Comparison of ENCODE assay signal across 16 cellular contexts in the genomic region with DNA sequence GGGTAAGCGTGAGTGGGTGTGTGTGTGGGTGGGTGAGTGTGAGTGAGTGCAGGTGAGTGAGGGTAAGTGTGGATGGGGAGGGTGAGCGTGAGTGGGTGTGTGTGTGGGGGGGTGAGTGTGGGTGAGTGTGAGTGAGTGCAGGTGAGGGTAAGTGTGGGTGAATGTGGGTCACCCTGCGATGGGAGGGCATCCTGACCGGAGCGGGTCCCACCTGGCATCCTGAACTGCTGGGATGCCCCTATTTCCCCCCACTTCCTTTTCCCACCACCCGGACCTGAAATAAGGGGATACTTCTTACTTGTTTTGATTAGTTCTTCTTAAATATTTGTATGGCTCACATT. TPM values are rescaled to one million over a fixed set of nuclear protein-coding genes. Genes with fewer than 3 reads are reported as not detected.
DNase-seq lines count a peak whose midpoint lies in the region; ATAC-seq and TF ChIP-seq lines count a peak whose summit lies in the region.
"Had no signal": no experiment of that assay in that cellular context is flagged by ENCODE, and none has a peak within 500 bp of the region (broad histone marks: within the 10 kb centered on the region; RNA-seq: fewer than 3 reads in every experiment).

No MANE protein-coding gene starts in this region.

- H3K4me1 ChIP-seq in naive thymus-derived CD4-positive, alpha-beta T cell (ENCODE audit: control insufficient read depth in 2 of 2, insufficient read depth in 2 of 2, low read length in 2 of 2), result no peaks in the 10 kb centered on the region
- H3K4me1 ChIP-seq in upper lobe of right lung (no peaks in the 10 kb centered on the region), A673 (ENCODE audit: insufficient read depth, low read length, poor library complexity, severe bottlenecking) (no peaks in the 10 kb centered on the region)
- H3K4me1 ChIP-seq in CD8-positive, alpha-beta T cell (ENCODE audit: insufficient read depth, low read length), result no peaks in the 10 kb centered on the region
- H3K4me1 ChIP-seq: BE2C had no signal

- H3K4me3 ChIP-seq in naive thymus-derived CD4-positive, alpha-beta T cell (ENCODE audit: low read length), result no peak overlapping the region
- no peak overlapping the region for H3K4me3 ChIP-seq in upper lobe of right lung
- H3K4me3 ChIP-seq in A673 (ENCODE audit: low read depth, low read length, poor library complexity, severe bottlenecking), result no peak overlapping the region
- no peak overlapping the region for H3K4me3 ChIP-seq in CD8-positive, alpha-beta T cell (ENCODE audit: low read depth, low read length)

- H3K4me3 Mint-ChIP-seq in stimulated activated naive CD8-positive, alpha-beta T cell treated with anti-CD3 and anti-CD28 coated beads, Interleukin-15, amount 100 ng/mL, for 72 hours, result no peak overlapping the region
- no peak overlapping the region for H3K4me3 Mint-ChIP-seq in central memory CD8-positive, alpha-beta T cell
- H3K4me3 Mint-ChIP-seq in naive thymus-derived CD4-positive, alpha-beta T cell, result no peak overlapping the region
- no peak overlapping the region for H3K4me3 Mint-ChIP-seq in CD8-positive, alpha-beta T cell
- H3K4me3 Mint-ChIP-seq: CD4-positive, alpha-beta memory T cell had no signal

- no peak overlapping the region for H3K27ac ChIP-seq in naive thymus-derived CD4-positive, alpha-beta T cell (ENCODE audit: low read depth, low read length)
- no peak overlapping the region for H3K27ac ChIP-seq in upper lobe of right lung
- no peak overlapping the region for H3K27ac ChIP-seq in A673 (ENCODE audit: low read depth, low read length, poor library complexity, severe bottlenecking)
- no peak overlapping the region for H3K27ac ChIP-seq in CD8-positive, alpha-beta T cell (ENCODE audit: low read depth, low read length)
- H3K27ac ChIP-seq: C4-2B had no signal

- peaks cover 7% of the 10 kb centered on the region for H3K27me3 Mint-ChIP-seq in stimulated activated naive CD8-positive, alpha-beta T cell treated with anti-CD3 and anti-CD28 coated beads, Interleukin-15, amount 100 ng/mL, for 72 hours
- H3K27me3 Mint-ChIP-seq in central memory CD8-positive, alpha-beta T cell, result peaks cover 29% of the 10 kb centered on the region
- H3K27me3 Mint-ChIP-seq in naive thymus-derived CD4-positive, alpha-beta T cell, result peaks cover 0 to 16% (median 11%) of the 10 kb centered on the region in 5 donors
- peaks cover 8% of the 10 kb centered on the region for H3K27me3 Mint-ChIP-seq in CD8-positive, alpha-beta T cell (ENCODE audit: low read depth)

- no peaks in the 10 kb centered on the region for H3K27me3 ChIP-seq in naive thymus-derived CD4-positive, alpha-beta T cell (ENCODE audit: control insufficient read depth in 2 of 2, insufficient read depth in 2 of 2, low read length in 2 of 2)
- H3K27me3 ChIP-seq in upper lobe of right lung (peaks cover 9% of the 10 kb centered on the region), A673 (replicated peaks; ENCODE audit: insufficient read depth, low read depth, low read length, poor library complexity) (no peaks in the 10 kb centered on the region)
- no peaks in the 10 kb centered on the region for H3K27me3 ChIP-seq in CD8-positive, alpha-beta T cell (ENCODE audit: insufficient read depth, low read length)
- H3K27me3 ChIP-seq: BE2C had no signal

- TF ChIP-seq CTCF in upper lobe of right lung (IDR thresholded peaks at IDR 0.05) (no peak), A673 (conservative IDR thresholded peaks at IDR 0.05; ENCODE audit: low read depth, low read length) (no peak)
- no peak for TF ChIP-seq CTCF in CD8-positive, alpha-beta T cell (IDR thresholded peaks at IDR 0.05)

- POLR2A ChIA-PET in naive thymus-derived CD4-positive, alpha-beta T cell (lab: Charles Lee), result no interaction called here
- POLR2A ChIA-PET in A673 (lab: Charles Lee; ENCODE audit: low non-redundant PET), result no interaction called here
- POLR2A ChIA-PET in CD8-positive, alpha-beta T cell (lab: Charles Lee), result no interaction called here

- peak; percentile 31 for ATAC-seq in stimulated activated naive CD8-positive, alpha-beta T cell treated with anti-CD3 and anti-CD28 coated beads, Interleukin-15, amount 100 ng/mL, for 72 hours
- no peak for ATAC-seq in stimulated activated naive CD8-positive, alpha-beta T cell treated with anti-CD3 and anti-CD28 coated beads, Interleukin-15, Interleukin-2, amounts not matched to agents 100 U/mL and 50 U/mL, for 24 hours
- ATAC-seq in central memory CD8-positive, alpha-beta T cell (replicated peaks; ENCODE audit: extremely low read depth, poor library complexity, severe bottlenecking), result no peak
- ATAC-seq in naive thymus-derived CD4-positive, alpha-beta T cell, result peak; percentile 27
- peak; percentile 7 for ATAC-seq in upper lobe of right lung
- ATAC-seq in CD8-positive, alpha-beta T cell, result no peak
- ATAC-seq: HCT116 had no signal

- BruUV-seq in A673 (replicated peaks; lab: Mats Ljungman, UMichigan), result no TSS peak

- CTCF ChIA-PET in naive thymus-derived CD4-positive, alpha-beta T cell (lab: Charles Lee), result no interaction called here
- CTCF ChIA-PET in A673 (lab: Charles Lee), result no interaction called here
- CTCF ChIA-PET in CD8-positive, alpha-beta T cell (lab: Charles Lee), result no interaction called here

- peaks cover 5% of the 10 kb centered on the region for H3K36me3 Mint-ChIP-seq in central memory CD8-positive, alpha-beta T cell (ENCODE audit: insufficient read depth)
- no peaks in the 10 kb centered on the region for H3K36me3 Mint-ChIP-seq in naive thymus-derived CD4-positive, alpha-beta T cell
- H3K36me3 Mint-ChIP-seq in CD8-positive, alpha-beta T cell, result no peaks in the 10 kb centered on the region
- H3K36me3 Mint-ChIP-seq: CD4-positive, alpha-beta memory T cell had no signal

- H3K9me3 ChIP-seq in naive thymus-derived CD4-positive, alpha-beta T cell (ENCODE audit: control insufficient read depth in 2 of 3, low read length in 3 of 3), result no peaks in the 10 kb centered on the region
- no peaks in the 10 kb centered on the region for H3K9me3 ChIP-seq in upper lobe of right lung
- no peaks in the 10 kb centered on the region for H3K9me3 ChIP-seq in A673 (ENCODE audit: low read depth, low read length, poor library complexity, severe bottlenecking)
- no peaks in the 10 kb centered on the region for H3K9me3 ChIP-seq in CD8-positive, alpha-beta T cell (ENCODE audit: low read length)
- H3K9me3 ChIP-seq: BE2C had no signal

- no peaks in the 10 kb centered on the region for H3K36me3 ChIP-seq in naive thymus-derived CD4-positive, alpha-beta T cell (ENCODE audit: control insufficient read depth in 2 of 3, insufficient read depth in 3 of 3, low read length in 3 of 3)
- H3K36me3 ChIP-seq in upper lobe of right lung (no peaks in the 10 kb centered on the region), A673 (ENCODE audit: insufficient read depth, low read length, poor library complexity, severe bottlenecking) (no peaks in the 10 kb centered on the region)
- H3K36me3 ChIP-seq in CD8-positive, alpha-beta T cell (ENCODE audit: insufficient read depth, low read length), result no peaks in the 10 kb centered on the region
- H3K36me3 ChIP-seq: BE2C had no signal

- H3K4me1 Mint-ChIP-seq in stimulated activated naive CD8-positive, alpha-beta T cell treated with anti-CD3 and anti-CD28 coated beads, Interleukin-15, amount 100 ng/mL, for 72 hours, result no peaks in the 10 kb centered on the region
- H3K4me1 Mint-ChIP-seq in central memory CD8-positive, alpha-beta T cell, result peaks cover 6% of the 10 kb centered on the region
- H3K4me1 Mint-ChIP-seq in naive thymus-derived CD4-positive, alpha-beta T cell, result peaks cover 0 to 3% (median 0%) of the 10 kb centered on the region in 7 donors
- no peaks in the 10 kb centered on the region for H3K4me1 Mint-ChIP-seq in CD8-positive, alpha-beta T cell (ENCODE audit: low read depth)
- H3K4me1 Mint-ChIP-seq: CD4-positive, alpha-beta memory T cell had no signal

- DNase-seq in stimulated activated naive CD8-positive, alpha-beta T cell treated with anti-CD3 and anti-CD28 coated beads, Interleukin-15, amount 100 ng/mL, for 72 hours, result no peak
- DNase-seq in stimulated activated naive CD8-positive, alpha-beta T cell treated with anti-CD3 and anti-CD28 coated beads, Interleukin-15, Interleukin-2, amounts not matched to agents 100 U/mL and 50 U/mL, for 24 hours, result no peak
- DNase-seq in central memory CD8-positive, alpha-beta T cell (ENCODE audit: low spot score in 2 of 2), result no peak
- no peak for DNase-seq in naive thymus-derived CD4-positive, alpha-beta T cell
- DNase-seq in upper lobe of right lung, result no peak
- DNase-seq in A673 (ENCODE audit: low spot score), result no peak
- DNase-seq in hypothalamus (lab: John Stamatoyannopoulos, UW), result no peak
- no peak for DNase-seq in CD8-positive, alpha-beta T cell
- DNase-seq: BE2C; CD4-positive, alpha-beta memory T cell; COR-L47; DMS153; DND-41; GDM1 had no signal

- no peak overlapping the region for H3K27ac Mint-ChIP-seq in stimulated activated naive CD8-positive, alpha-beta T cell treated with anti-CD3 and anti-CD28 coated beads, Interleukin-15, amount 100 ng/mL, for 72 hours
- peak overlapping the region; percentile 49 for H3K27ac Mint-ChIP-seq in central memory CD8-positive, alpha-beta T cell (ENCODE audit: low read depth)
- no peak overlapping the region for H3K27ac Mint-ChIP-seq in naive thymus-derived CD4-positive, alpha-beta T cell
- no peak overlapping the region for H3K27ac Mint-ChIP-seq in CD8-positive, alpha-beta T cell
- H3K27ac Mint-ChIP-seq: CD4-positive, alpha-beta memory T cell had no signal

- H3K9me3 Mint-ChIP-seq in stimulated activated naive CD8-positive, alpha-beta T cell treated with anti-CD3 and anti-CD28 coated beads, Interleukin-15, amount 100 ng/mL, for 72 hours, result peaks cover 7 to 17% of the 10 kb centered on the region in 2 donors
- H3K9me3 Mint-ChIP-seq in central memory CD8-positive, alpha-beta T cell, result peaks cover 14% of the 10 kb centered on the region
- peaks cover 0 to 13% (median 0%) of the 10 kb centered on the region in 11 donors for H3K9me3 Mint-ChIP-seq in naive thymus-derived CD4-positive, alpha-beta T cell
- no peaks in the 10 kb centered on the region for H3K9me3 Mint-ChIP-seq in CD8-positive, alpha-beta T cell

- intact Hi-C loops in naive thymus-derived CD4-positive, alpha-beta T cell (cut with micrococcal nuclease), result no loop called here
- intact Hi-C loops in upper lobe of right lung (cut with DNase I) (no loop called here), A673 (cut with micrococcal nuclease; ENCODE audit: unreplicated experiment) (no loop called here)
- intact Hi-C loops in CD8-positive, alpha-beta T cell (cut with DNase I, micrococcal nuclease), result no loop called here

RNA-seq across cellular contexts. Expression of a gene that starts 49.5 kb away (rescaled TPM):
- 10 to 100 TPM in 4 of 5 experiments, 1 to 10 TPM in 1; 9.6 to 15.1 (median 11.0) TPM for total RNA-seq in naive thymus-derived CD4-positive, alpha-beta T cell
- 10 to 100 TPM; 11.2 to 16.7 TPM for polyA plus RNA-seq in naive thymus-derived CD4-positive, alpha-beta T cell
- total RNA-seq in upper lobe of right lung (8.7 TPM), A673 (2021) (15.8 and 19.9 TPM in 2 replicates)
- total RNA-seq in CD8-positive, alpha-beta T cell, result 10 to 100 TPM; 13.8 to 16.3 TPM

Comparison
In these comparisons a context has a peak if more than half of its experiments do, and no peak if none do; other contexts are left out.
1. ATAC-seq: peak in stimulated activated naive CD8-positive, alpha-beta T cell treated with anti-CD3 and anti-CD28 coated beads, Interleukin-15, amount 100 ng/mL, for 72 hours (single experiment), naive thymus-derived CD4-positive, alpha-beta T cell (single experiment) and upper lobe of right lung (single experiment); none in stimulated activated naive CD8-positive, alpha-beta T cell treated with anti-CD3 and anti-CD28 coated beads, Interleukin-15, Interleukin-2, amounts not matched to agents 100 U/mL and 50 U/mL, for 24 hours (single experiment), central memory CD8-positive, alpha-beta T cell (single experiment) and CD8-positive, alpha-beta T cell (single experiment).